Comparison of ENCODE assay signal across 1 cellular context in the genomic region with DNA sequence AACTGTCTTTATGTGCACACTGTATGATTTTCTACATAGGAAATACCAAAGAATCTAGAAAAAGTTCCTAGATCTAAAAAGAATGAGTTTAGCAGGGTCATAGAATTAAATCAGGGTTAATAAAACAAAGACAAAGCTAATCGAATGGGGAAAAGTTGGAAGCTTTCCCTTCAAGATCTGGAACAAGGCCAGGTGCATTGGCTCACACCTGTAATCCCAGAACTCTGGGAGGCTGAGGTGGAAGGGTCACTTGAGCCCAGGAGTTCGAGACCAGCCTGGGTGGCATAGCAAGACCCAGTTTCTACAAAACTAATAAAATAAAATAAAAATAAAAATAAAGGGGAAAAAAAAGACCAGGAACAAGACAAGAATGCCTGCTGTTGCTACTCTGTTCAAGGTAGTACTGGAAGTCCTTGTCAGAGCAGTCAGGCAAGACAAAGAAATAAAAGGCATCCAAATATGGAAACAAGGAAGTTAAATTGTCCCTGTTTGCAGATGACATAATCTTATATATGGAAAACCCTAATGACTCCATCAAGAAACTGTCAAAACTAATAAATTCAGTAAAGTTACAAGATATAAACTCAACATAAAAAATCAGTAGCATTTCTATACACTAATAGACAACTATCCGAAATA.
TF ChIP-seq lines count a peak whose summit lies in the region.

No MANE protein-coding gene starts in this region.

TF ChIP-seq in HCT116, 20 proteins besides CTCF, POLR2A, EP300 and RAD21 (continued from another document):
- 0 out of 2 replicates have a peak, but pooled peaks have one; percentile 53 for TF ChIP-seq SRF (IDR thresholded peaks at IDR 0.05; ENCODE audit: low read depth)
